8 cellular contexts compared by ENCODE assay signal in genomic region chr16:64542152-64542551, GRCh38.
"Had no signal": no experiment of that assay in that cellular context is flagged by ENCODE, and none has a peak within 500 bp of the region (broad histone marks: within the 10 kb centered on the region; RNA-seq: fewer than 3 reads in every experiment).

No MANE protein-coding gene starts in this region.

- H2AFZ ChIP-seq: GM23338 had no signal

- H3K4me3 ChIP-seq: GM23338 had no signal

- H3K9ac ChIP-seq: KMS-11 had no signal

- H3K4me2 ChIP-seq: GM23338, KMS-11 had no signal

- H3K4me1 Mint-ChIP-seq: GM23338 had no signal

- H3K4me3 Mint-ChIP-seq: GM23338, H9 had no signal

- DNase-seq: H9, HCEC 1CT, KBM-7 had no signal

- H3K9me3 Mint-ChIP-seq: GM23338 had no signal

- FAIRE-seq: H1, H54, HTR-8/SVneo had no signal

- ATAC-seq: GM23338 had no signal

- H3K27ac Mint-ChIP-seq: GM23338 had no signal

- H3K27ac ChIP-seq: KMS-11 had no signal
